In the genomic region with DNA sequence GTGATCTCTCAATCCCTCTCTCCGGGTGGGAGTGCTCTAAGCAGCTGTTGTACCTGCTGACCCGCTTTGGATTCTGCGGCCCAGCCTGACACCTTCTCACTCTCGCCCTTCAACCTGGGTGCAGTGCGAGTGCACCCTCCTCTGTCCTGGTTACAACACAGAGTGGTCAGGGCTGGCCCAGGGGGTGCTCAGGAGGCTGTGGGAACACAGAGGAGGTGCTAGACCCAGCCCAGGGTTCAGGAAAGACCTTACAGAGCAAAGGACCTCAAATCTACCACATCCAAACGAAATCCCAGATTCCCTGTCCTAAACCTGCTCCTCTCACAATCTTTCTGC, we compare ENCODE assay signal across 9 cellular contexts. TPM values are rescaled to one million over a fixed set of nuclear protein-coding genes. Genes with fewer than 3 reads are reported as not detected.
DNase-seq lines count a peak whose midpoint lies in the region; ATAC-seq and TF ChIP-seq lines count a peak whose summit lies in the region.
"Had no signal": no experiment of that assay in that cellular context is flagged by ENCODE, and none has a peak within 500 bp of the region (broad histone marks: within the 10 kb centered on the region; RNA-seq: fewer than 3 reads in every experiment).

No MANE protein-coding gene starts in this region.

- in situ Hi-C loops in GM23248 (cut with MboI) (no loop called here), gastrocnemius medialis (cut with MboI; ENCODE audit: low sequenced_read_pairs in 4 of 4) (loop anchor here in 3 of 4 donors (5.0 to 25.0 kb wide), 2 partner anchors 482 to 487 kb away; a partner anchor contains a TSS), ACHN (cut with HindIII; ENCODE audit: low pct_ligation_motif_present, low pct_unique_long_range_greater_than_20kb, low sequenced_read_pairs) (no loop called here)

- no peaks in the 10 kb centered on the region for H3K9me2 ChIP-seq in GM23248 (ENCODE audit: insufficient read depth)

- intact Hi-C loops in gastrocnemius medialis (cut with DNase I; ENCODE audit: low total_unique reads): loop anchor here (1.0 to 10.0 kb wide), 5 partner anchors 23 to 486 kb away; a partner anchor contains a TSS

- H3K36me3 ChIP-seq in GM23248 (ENCODE audit: low read depth) (no peaks in the 10 kb centered on the region), gastrocnemius medialis (no peaks in the 10 kb centered on the region)

- no peak for TF ChIP-seq POLR2A in gastrocnemius medialis (IDR thresholded peaks at IDR 0.05)

- H3K9ac ChIP-seq in GM23248: peak overlapping the region; percentile 72

- peak overlapping the region; percentile 83 for H3K4me2 ChIP-seq in GM23248 (ENCODE audit: unreplicated experiment)

- WGBS in GM23248 (ENCODE audit: low coverage in 1 of 2, low lambda C conversion rate in 2 of 2, missing lambda C conversion rate in 2 of 2), 2 experiments: 10 to 17% methylated on average over 6 of the region's 6 CpGs

- DNase-seq in GM23248 (no peak), foreskin melanocyte (peak; percentile 10), gastrocnemius medialis (no peak), NCI-H2081 (lab: John Stamatoyannopoulos, UW) (no peak), ACHN (no peak), UCSD-AML1 (lab: John Stamatoyannopoulos, UW; ENCODE audit: unreplicated experiment) (no peak), NCI-H526 (lab: John Stamatoyannopoulos, UW) (no peak)

- H2AFZ ChIP-seq in GM23248: peak overlapping the region; percentile 97

- H3K27me3 ChIP-seq in GM23248 (replicated peaks; ENCODE audit: insufficient read depth) (no peaks in the 10 kb centered on the region), gastrocnemius medialis (peaks cover 5 to 9% (median 8%) of the 10 kb centered on the region in 3 donors)

- peak; percentile 56 for ATAC-seq in SK-N-SH treated with all-trans-retinoic acid at 6 μM for 48 hours
- peak; percentile 5 to 22 for ATAC-seq in gastrocnemius medialis

- H3K4me3 ChIP-seq in GM23248: peak overlapping the region; percentile 76
- H3K4me3 ChIP-seq in gastrocnemius medialis: peak overlapping the region; percentile 61 to 80 (median 73)

- no peaks in the 10 kb centered on the region for H3F3A ChIP-seq in GM23248 (ENCODE audit: insufficient read depth)

- no peaks in the 10 kb centered on the region for H4K20me1 ChIP-seq in GM23248 (ENCODE audit: insufficient read depth)

- H3K27ac ChIP-seq in GM23248 (no peak overlapping the region), gastrocnemius medialis (peak overlapping the region; percentile 32 to 71 (median 52))

- H3K4me1 ChIP-seq in GM23248 (ENCODE audit: insufficient read depth): no peaks in the 10 kb centered on the region
- H3K4me1 ChIP-seq in gastrocnemius medialis: peaks cover 8 to 14% of the 10 kb centered on the region in 2 donors

- no peaks in the 10 kb centered on the region for H3K79me2 ChIP-seq in GM23248 (ENCODE audit: insufficient read depth)

- TF ChIP-seq CTCF in gastrocnemius medialis (IDR thresholded peaks at IDR 0.05 in 4 of 5, conservative IDR thresholded peaks at IDR 0.05 in 1 of 5): no peak

- H3K9me3 ChIP-seq in GM23248 (ENCODE audit: low read depth) (no peaks in the 10 kb centered on the region), gastrocnemius medialis (no peaks in the 10 kb centered on the region)

TF ChIP-seq in SK-N-SH treated with all-trans-retinoic acid at 6 μM for 48 hours, 23 proteins besides CTCF, POLR2A, EP300 and RAD21:
- no peak for TF ChIP-seq TOX (CRISPR knock-in tag; IDR thresholded peaks at IDR 0.05; ENCODE audit: borderline replicate concordance)

RNA-seq across cellular contexts. Expression of a gene that starts 23.7 kb away (rescaled TPM):
- 2.4 and 2.9 TPM in 2 replicates for total RNA-seq in GM23248 (2014; rRNA removed; shearing (Covaris generic))
- polyA plus RNA-seq in GM23248 (2016; fragmentation: Nextera tagmentation; extraction: Ambion mirVana): 2.6 and 2.9 TPM in 2 replicates
- 1 to 10 TPM; 2.1 to 5.0 (median 2.6) TPM for total RNA-seq in gastrocnemius medialis

RNA-seq across cellular contexts. Expression of a gene that starts 35.5 kb away (rescaled TPM):
- not detected in 2 replicates for total RNA-seq in GM23248 (2014; rRNA removed; shearing (Covaris generic))
- not detected in 2 replicates for polyA plus RNA-seq in GM23248 (2016; fragmentation: Nextera tagmentation; extraction: Ambion mirVana)
- 1 to 10 TPM in 1 of 4 donors, under 1 TPM in 1, not detected in 2; 0.18 to 1.0 TPM for total RNA-seq in gastrocnemius medialis
- total RNA-seq: T-helper 2 cell treated with Interferon-gamma antibody and Interleukin-4, amounts not matched to agents 100 ng/mL and 5 ng/mL, for 36 hours had no signal

RNA-seq across cellular contexts. Expression of a gene that starts 51.9 kb away (rescaled TPM):
- total RNA-seq in GM23248 (2014; rRNA removed; shearing (Covaris generic)): not detected in 2 replicates
- not detected in 2 replicates for polyA plus RNA-seq in GM23248 (2016; fragmentation: Nextera tagmentation; extraction: Ambion mirVana)
- 1 to 10 TPM in 1 of 4 donors, under 1 TPM in 2, not detected in 1; 0.83 to 2.2 (median 0.98) TPM for total RNA-seq in gastrocnemius medialis
- total RNA-seq: T-helper 2 cell treated with Interferon-gamma antibody and Interleukin-4, amounts not matched to agents 100 ng/mL and 5 ng/mL, for 36 hours had no signal

Comparison
In these comparisons a context has a peak if more than half of its experiments do, and no peak if none do; other contexts are left out.
1. in situ Hi-C loops: an anchor here in gastrocnemius medialis (5.0 to 25.0 kb wide); none called in GM23248 and ACHN.